ENCODE assay signal across 12 cellular contexts in genomic region chr6:168217216-168217879, GRCh38.
"Had no signal": no experiment of that assay in that cellular context is flagged by ENCODE, and none has a peak within 500 bp of the region (broad histone marks: within the 10 kb centered on the region; RNA-seq: fewer than 3 reads in every experiment).

No MANE protein-coding gene starts in this region.

- H3K9me3 Mint-ChIP-seq: T-helper 1 cell treated with Interleukin-12 subunit alpha and Interleukin-12 subunit beta and Interleukin-4 antibody, amounts not matched to agents 30 μg/mL and 1 μg/mL, for 36 hours had no signal

- H3K36me3 ChIP-seq: left lung had no signal

- H3K27me3 ChIP-seq: left lung had no signal

- H3K36me3 Mint-ChIP-seq: activated naive CD8-positive, alpha-beta T cell had no signal

- H3K4me3 ChIP-seq: left lung had no signal

- H3K9ac ChIP-seq: parathyroid adenoma had no signal

- H3K27me3 Mint-ChIP-seq: activated naive CD8-positive, alpha-beta T cell had no signal

- DNase-seq: activated CD4-positive, alpha-beta T cell treated with anti-CD3 and anti-CD28 coated beads, Interleukin-2, amount 50 U/mL, for 1 hour; activated CD4-positive, CD25-positive, alpha-beta regulatory T cell treated with anti-CD3 and anti-CD28 coated beads, Interleukin-2, amount 50 U/mL, for 72 hours; activated gamma-delta T cell treated with Interleukin-2 at 50 U/mL for 16 hours; amniotic stem cell; foreskin melanocyte; mammary epithelial cell; stimulated activated CD8-positive, alpha-beta memory T cell treated with anti-CD3 and anti-CD28 coated beads, Interleukin-4, amount 100 ng/mL, for 48 hours; stimulated activated naive CD4-positive, alpha-beta T cell had no signal

- H3K27ac Mint-ChIP-seq: activated naive CD8-positive, alpha-beta T cell; T-helper 1 cell treated with Interleukin-12 subunit alpha and Interleukin-12 subunit beta and Interleukin-4 antibody, amounts not matched to agents 30 μg/mL and 1 μg/mL, for 36 hours had no signal

- H3K9me3 ChIP-seq: left lung had no signal

- H3K4me1 ChIP-seq: left lung, parathyroid adenoma had no signal

- H3K27ac ChIP-seq: left lung, parathyroid adenoma had no signal

- H3K4me3 Mint-ChIP-seq: activated naive CD8-positive, alpha-beta T cell; T-helper 1 cell treated with Interleukin-12 subunit alpha and Interleukin-12 subunit beta and Interleukin-4 antibody, amounts not matched to agents 30 μg/mL and 1 μg/mL, for 36 hours had no signal
